Comparison of ENCODE assay signal across 9 cellular contexts in the genomic region with DNA sequence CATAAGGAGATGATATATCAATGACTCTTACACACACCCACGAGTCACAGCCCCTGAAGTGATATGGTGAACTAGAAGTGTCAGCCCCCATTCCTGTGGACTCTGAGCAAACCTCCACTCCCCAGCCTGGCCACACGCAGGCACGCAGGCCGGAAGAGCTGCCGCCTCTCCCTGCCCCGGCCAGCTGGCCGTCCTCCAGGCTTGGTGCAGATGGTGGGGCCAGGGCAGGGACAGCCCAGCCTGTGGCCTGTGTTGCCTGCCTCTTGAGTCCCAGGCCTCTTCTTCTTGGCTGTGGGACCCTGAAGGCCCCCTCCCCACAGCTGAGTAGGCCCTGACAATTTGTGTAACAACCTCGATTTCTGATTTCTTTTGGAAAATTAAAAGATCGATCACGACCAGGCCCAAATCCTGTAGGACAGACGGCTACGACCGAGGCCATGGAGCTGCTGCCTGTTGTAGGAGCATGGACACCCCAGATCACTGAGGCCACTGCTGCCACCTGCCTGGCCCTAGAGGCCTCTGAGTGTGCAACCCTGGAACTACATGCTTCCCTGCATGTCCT. TPM values are rescaled to one million over a fixed set of nuclear protein-coding genes. Genes with fewer than 3 reads are reported as not detected.
A peak's percentile ranks its signal among the peaks of the same experiment; 100 is the strongest.
DNase-seq lines count a peak whose midpoint lies in the region; ATAC-seq and TF ChIP-seq lines count a peak whose summit lies in the region.
"Had no signal": no experiment of that assay in that cellular context is flagged by ENCODE, and none has a peak within 500 bp of the region (broad histone marks: within the 10 kb centered on the region; RNA-seq: fewer than 3 reads in every experiment).

No MANE protein-coding gene starts in this region.

- POLR2A ChIA-PET in AG04450 (lab: Yijun Ruan, JAX): interaction anchor here (0.7 to 0.9 kb wide), 2 partner anchors 9 to 13 kb away, joined by 3 to 4 read pairs; no protein-coding TSS in a partner anchor

- CTCF ChIA-PET in AG04450 (lab: Charles Lee): no interaction called here

- H3K27ac ChIP-seq in AG04450 (ENCODE audit: low read depth, low read length) (peak overlapping the region; percentile 52), SJCRH30 (peak overlapping the region; percentile 39)

- H3K4me3 ChIP-seq in AG04450 (ENCODE audit: low read depth, low read length): no peak overlapping the region
- no peak overlapping the region for H3K4me3 ChIP-seq in SJCRH30
- H3K4me3 ChIP-seq in fibroblast of the aortic adventitia (ENCODE audit: low read depth, low read length): no peak overlapping the region

- no peaks in the 10 kb centered on the region for H3K36me3 ChIP-seq in SJCRH30

- H3K27me3 ChIP-seq in AG04450 (ENCODE audit: control insufficient read depth, insufficient read depth, low read length) (peaks cover 4% of the 10 kb centered on the region), SJCRH30 (no peaks in the 10 kb centered on the region)

- DNase-seq in AG04450 (ENCODE audit: low read depth, low spot score) (no peak), SJCRH30 (peak; percentile 87 to 93), fibroblast of the aortic adventitia (ENCODE audit: low read depth) (peak; percentile 70), myocyte (ENCODE audit: low read depth) (peak; percentile 95), SKM-1 (lab: John Stamatoyannopoulos, UW; ENCODE audit: unreplicated experiment) (no peak)
- DNase-seq: CD8-positive, alpha-beta memory T cell had no signal

- H3K9me3 ChIP-seq in AG04450 (ENCODE audit: control insufficient read depth, insufficient read depth, low read length) (no peaks in the 10 kb centered on the region), SJCRH30 (replicated peaks) (no peaks in the 10 kb centered on the region)

- TF ChIP-seq CTCF in AG04450 (IDR thresholded peaks at IDR 0.05; ENCODE audit: low read depth, low read length) (no peak), fibroblast of the aortic adventitia (IDR thresholded peaks at IDR 0.05; ENCODE audit: insufficient read depth, low read length) (no peak)

- no peak for ATAC-seq in GM18870 (IDR thresholded peaks at IDR 0.05; ENCODE audit: unreplicated experiment)
- ATAC-seq in HG03108 (IDR thresholded peaks at IDR 0.05; ENCODE audit: unreplicated experiment): no peak
- ATAC-seq in HG03342 (IDR thresholded peaks at IDR 0.05; ENCODE audit: unreplicated experiment): no peak

- peaks cover 58% of the 10 kb centered on the region for H3K4me1 ChIP-seq in SJCRH30

RNA-seq across cellular contexts. Expression of a gene that starts 10.0 kb away (rescaled TPM):
- 95.0 and 122 TPM in 2 replicates for polyA plus RNA-seq in AG04450 (2011; rRNA removed)
- polyA minus RNA-seq in AG04450 (2011; rRNA and poly(A)+ RNA removed): 152 and 153 TPM in 2 replicates
- total RNA-seq in SJCRH30 (2014; rRNA removed; shearing (Covaris generic)): 312 and 334 TPM in 2 replicates
- 86.5 and 102 TPM in 2 replicates for total RNA-seq in fibroblast of the aortic adventitia (ENCODE audit: low replicate concordance)
- 137 and 150 TPM in 2 replicates for total RNA-seq in myocyte
- 314 TPM for polyA plus RNA-seq in myocyte (2012)

Comparison
In these comparisons a context has a peak if more than half of its experiments do, and no peak if none do; other contexts are left out.
1. DNase-seq: peak in SJCRH30 (2 of 2), fibroblast of the aortic adventitia (single experiment) and myocyte (single experiment); none in AG04450 (single experiment) and SKM-1 (single experiment).